In the genomic region with DNA sequence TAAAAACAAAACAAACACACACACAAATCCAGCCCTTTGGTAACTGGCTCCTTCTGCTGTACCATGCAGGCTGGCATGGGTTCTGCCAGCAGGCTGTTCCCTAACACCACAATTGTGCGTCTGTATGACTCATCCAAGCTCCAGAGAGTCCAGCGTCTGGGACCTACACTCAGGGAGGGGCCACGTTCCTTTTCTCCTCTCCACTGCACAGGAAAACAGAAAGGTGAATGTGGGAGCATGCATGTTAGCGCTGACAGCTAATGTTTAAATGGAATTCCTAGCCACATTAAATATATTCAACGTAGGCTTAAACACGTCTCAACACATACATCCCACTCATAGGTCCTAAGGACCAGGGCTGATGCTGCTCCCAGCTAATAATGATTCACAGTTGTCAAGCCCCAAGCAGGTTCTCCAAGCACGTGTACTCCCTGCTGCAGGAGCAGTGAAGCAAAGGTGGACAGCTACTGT, we compare ENCODE assay signal across 8 cellular contexts. TPM values are rescaled to one million over a fixed set of nuclear protein-coding genes. Genes with fewer than 3 reads are reported as not detected.
DNase-seq lines count a peak whose midpoint lies in the region; FAIRE-seq and TF ChIP-seq lines count a peak whose summit lies in the region.

No MANE protein-coding gene starts in this region.

- H3K4me1 Mint-ChIP-seq in brain (peaks cover 16% of the 10 kb centered on the region), endothelial cell (ENCODE audit: unreplicated experiment) (peaks cover 19% of the 10 kb centered on the region)

- H3K36me3 Mint-ChIP-seq in brain (peaks cover 41% of the 10 kb centered on the region), endothelial cell (ENCODE audit: low read depth, unreplicated experiment) (peaks cover 3% of the 10 kb centered on the region)

- H3K4me1 ChIP-seq in BE2C (no peaks in the 10 kb centered on the region), keratinocyte (ENCODE audit: control insufficient read depth, extremely low read depth, insufficient read depth, low read length) (peaks cover 25% of the 10 kb centered on the region), tibial nerve (peaks cover 0 to 61% (median 39%) of the 10 kb centered on the region in 4 donors)

- H3K27me3 Mint-ChIP-seq in brain: no peaks in the 10 kb centered on the region
- peaks cover 10% of the 10 kb centered on the region for H3K27me3 Mint-ChIP-seq in endothelial cell (ENCODE audit: unreplicated experiment)

- peak in 1 of 2 donors; percentile 68 for TF ChIP-seq EP300 in tibial nerve (IDR thresholded peaks at IDR 0.05)

- peak; percentile 63 for TF ChIP-seq CTCF in BE2C (IDR thresholded peaks at IDR 0.05; ENCODE audit: low read depth, low read length)
- peak; percentile 92 for TF ChIP-seq CTCF in LNCaP clone FGC (IDR thresholded peaks at IDR 0.05; ENCODE audit: control insufficient read depth, extremely low read depth, insufficient read depth)
- TF ChIP-seq CTCF in brain (conservative IDR thresholded peaks at IDR 0.05): peak in 1 of 2 experiments; percentile 33
- TF ChIP-seq CTCF in keratinocyte (optimal IDR thresholded peaks at IDR 0.05 in 1 of 3, IDR thresholded peaks at IDR 0.05 in 1 of 3, conservative IDR thresholded peaks at IDR 0.05 in 1 of 3; ENCODE audit: extremely low read depth in 1 of 3, insufficient read depth in 2 of 3, low read length in 3 of 3): peak; percentile 76 to 96 (median 96)
- peak; percentile 47 to 71 (median 64) for TF ChIP-seq CTCF in tibial nerve (IDR thresholded peaks at IDR 0.05)
- TF ChIP-seq CTCF in endothelial cell (IDR thresholded peaks at IDR 0.05; ENCODE audit: unreplicated experiment): no peak

- 40 to 55% methylated on average over 7 of the region's 7 CpGs for WGBS in tibial nerve, 2 donors

- FAIRE-seq in keratinocyte (lab: Jason Lieb, UNC): peak; percentile 99

- TF ChIP-seq POLR2A in tibial nerve (IDR thresholded peaks at IDR 0.05): no peak

- no peaks in the 10 kb centered on the region for H4K20me1 ChIP-seq in keratinocyte (ENCODE audit: control insufficient read depth, extremely low read depth, insufficient read depth, low read length)

- H3K9me3 ChIP-seq in BE2C: no peaks in the 10 kb centered on the region
- no peaks in the 10 kb centered on the region for H3K9me3 ChIP-seq in keratinocyte (ENCODE audit: control insufficient read depth, low read depth, low read length)
- H3K9me3 ChIP-seq in tibial nerve: no peaks in the 10 kb centered on the region

- H3K27ac Mint-ChIP-seq in brain (peak overlapping the region in 3 of 5 experiments; percentile 13 to 62 (median 32)), endothelial cell (ENCODE audit: unreplicated experiment) (no peak overlapping the region)

- H3K9me1 ChIP-seq in keratinocyte (ENCODE audit: control insufficient read depth, extremely low read depth, insufficient read depth, low read length): peaks cover 2% of the 10 kb centered on the region

- H3K4me3 Mint-ChIP-seq in brain: no peak overlapping the region
- no peak overlapping the region for H3K4me3 Mint-ChIP-seq in endothelial cell (ENCODE audit: unreplicated experiment)

- no peaks in the 10 kb centered on the region for H3K79me2 ChIP-seq in keratinocyte (ENCODE audit: control insufficient read depth, insufficient read depth, low read length)

- no peak overlapping the region for H2AFZ ChIP-seq in keratinocyte (ENCODE audit: control insufficient read depth, low read length)

- H3K36me3 ChIP-seq in BE2C (no peaks in the 10 kb centered on the region), keratinocyte (ENCODE audit: control insufficient read depth in 2 of 2, extremely low read depth in 1 of 2, insufficient read depth in 2 of 2, low read length in 2 of 2) (peaks cover 4 to 5% of the 10 kb centered on the region in 2 experiments), tibial nerve (peaks cover 0 to 26% (median 0%) of the 10 kb centered on the region in 3 donors)

- H3K9ac ChIP-seq in keratinocyte (ENCODE audit: control insufficient read depth, extremely low read depth, insufficient read depth, low read length): peak overlapping the region; percentile 17

- H3K27ac ChIP-seq in keratinocyte (ENCODE audit: control insufficient read depth, insufficient read depth, low read length) (peak overlapping the region; percentile 5), tibial nerve (peak overlapping the region; percentile 24 to 92 (median 78))

- peak overlapping the region; percentile 47 for H3K4me2 ChIP-seq in keratinocyte (ENCODE audit: control insufficient read depth, extremely low read depth, insufficient read depth, low read depth, low read length)

- DNase-seq in BE2C: peak; percentile 68
- DNase-seq in LNCaP clone FGC (ENCODE audit: low read depth): peak; percentile 81
- peak; percentile 88 for DNase-seq in keratinocyte (ENCODE audit: low read depth, low spot score)
- DNase-seq in tibial nerve (ENCODE audit: low spot score in 2 of 2): peak; percentile 35
- DNase-seq in RPMI8226: no peak
- DNase-seq in NCI-H510A (lab: John Stamatoyannopoulos, UW): no peak
- no peak for DNase-seq in endothelial cell (ENCODE audit: low spot score)

- H3K27me3 ChIP-seq in BE2C (no peaks in the 10 kb centered on the region), keratinocyte (ENCODE audit: control insufficient read depth, extremely low read depth, insufficient read depth, low read length) (no peaks in the 10 kb centered on the region), tibial nerve (no peaks in the 10 kb centered on the region)

- dilution Hi-C loops in keratinocyte (cut with MboI; ENCODE audit: extremely low pct_ligation_motif_present, low sequenced_read_pairs): no loop called here

- H3K4me3 ChIP-seq in BE2C (ENCODE audit: low read depth, low read length) (no peak overlapping the region), LNCaP clone FGC (ENCODE audit: low read depth, low read length) (no peak overlapping the region), keratinocyte (ENCODE audit: control insufficient read depth in 2 of 3, extremely low read depth in 1 of 3, insufficient read depth in 2 of 3, low read depth in 1 of 3, low read length in 3 of 3) (no peak overlapping the region), tibial nerve (no peak overlapping the region)

- H3K9me3 Mint-ChIP-seq in brain (no peaks in the 10 kb centered on the region), endothelial cell (ENCODE audit: unreplicated experiment) (no peaks in the 10 kb centered on the region)

RNA-seq across cellular contexts. Expression of a gene that starts 20.7 kb away (rescaled TPM):
- 6.6 TPM for polyA plus RNA-seq in BE2C (2012; ENCODE audit: insufficient read depth, insufficient read length, low read depth)
- polyA plus RNA-seq in brain (ENCODE audit: insufficient read depth, low read depth, low replicate concordance) (298 TPM), keratinocyte (1.7 to 2.9 TPM (median 2.2 TPM) in 3 replicates)
- polyA plus RNA-seq in keratinocyte (2011; ENCODE audit: low read depth): 8.8 TPM
- 1.6 and 2.0 TPM in 2 replicates for polyA plus RNA-seq in keratinocyte (2011; cell fraction: cytosol; rRNA removed)
- 1.3 and 2.3 TPM in 2 replicates for polyA plus RNA-seq in keratinocyte (2011; cell fraction: nucleus; rRNA removed)
- polyA plus RNA-seq in keratinocyte (2012; ENCODE audit: low replicate concordance): 2.9 and 12.5 TPM in 2 replicates
- polyA minus RNA-seq in keratinocyte: 1.6 to 1.7 TPM in 2 of 3 replicates, not detected in the other
- polyA minus RNA-seq in keratinocyte (2011; cell fraction: cytosol; rRNA and poly(A)+ RNA removed): 4.8 TPM
- 1.5 and 1.7 TPM in 2 replicates for polyA minus RNA-seq in keratinocyte (2011; cell fraction: nucleus; rRNA and poly(A)+ RNA removed)
- total RNA-seq in tibial nerve (100 to 1,000 TPM in 2 of 4 donors, 10 to 100 TPM in 2; 62.4 to 139 (median 106) TPM), endothelial cell (ENCODE audit: unreplicated experiment) (33.6 TPM)

Comparison
In these comparisons a context has a peak if more than half of its experiments do, and no peak if none do; other contexts are left out.
1. DNase-seq: peak in BE2C (single experiment), LNCaP clone FGC (single experiment), keratinocyte (single experiment) and tibial nerve (2 of 2); none in RPMI8226 (single experiment), NCI-H510A (single experiment) and endothelial cell (single experiment).